ENCODE assay signal across 8 cellular contexts in genomic region chr16:30941600-30942420, GRCh38. TPM values are rescaled to one million over a fixed set of nuclear protein-coding genes. Genes with fewer than 3 reads are reported as not detected.
A peak's percentile ranks its signal among the peaks of the same experiment; 100 is the strongest.
DNase-seq lines count a peak whose midpoint lies in the region; ATAC-seq, FAIRE-seq and TF ChIP-seq lines count a peak whose summit lies in the region.

No MANE protein-coding gene starts in this region.

- TF ChIP-seq CTCF in gastroesophageal sphincter (IDR thresholded peaks at IDR 0.05) (peak in 3 of 4 experiments; percentile 71 to 91 (median 72)), pancreas (IDR thresholded peaks at IDR 0.05) (peak; percentile 83 to 92 (median 84))

- peak overlapping the region in 3 of 4 donors; percentile 8 to 48 (median 42) for H3K27ac ChIP-seq in gastroesophageal sphincter
- H3K27ac ChIP-seq in pancreas = peak overlapping the region in 1 of 4 donors; percentile 13

- peaks cover 0 to 20% (median 10%) of the 10 kb centered on the region in 3 donors for H3K4me1 ChIP-seq in gastroesophageal sphincter
- H3K4me1 ChIP-seq in pancreas = peaks cover 0 to 8% (median 4%) of the 10 kb centered on the region in 3 donors

- peaks cover 0 to 59% of the 10 kb centered on the region in 2 donors for H3K36me3 ChIP-seq in gastroesophageal sphincter
- no peaks in the 10 kb centered on the region for H3K36me3 ChIP-seq in pancreas

- H3K4me3 ChIP-seq in gastroesophageal sphincter (no peak overlapping the region), pancreas (no peak overlapping the region)

- ATAC-seq in GM19467 (IDR thresholded peaks at IDR 0.05; ENCODE audit: unreplicated experiment) = peak; percentile 82
- ATAC-seq in gastroesophageal sphincter = peak; percentile 90
- ATAC-seq in pancreas = peak; percentile 94 to 98 (median 95)
- no peak for ATAC-seq in HG03469 (IDR thresholded peaks at IDR 0.05; ENCODE audit: unreplicated experiment)

- FAIRE-seq in RCC 7860 (lab: Jason Lieb, UNC) = no peak
- no peak for FAIRE-seq in pancreas (lab: Jason Lieb, UNC)

- no peaks in the 10 kb centered on the region for H3K9me3 ChIP-seq in gastroesophageal sphincter
- H3K9me3 ChIP-seq in pancreas = no peaks in the 10 kb centered on the region

- no peak for TF ChIP-seq EP300 in gastroesophageal sphincter (IDR thresholded peaks at IDR 0.05)

- TF ChIP-seq POLR2A in gastroesophageal sphincter (IDR thresholded peaks at IDR 0.05) = no peak

- DNase-seq in DMS114 treated with DMSO at 0.1 percent for 48 hours (lab: John Stamatoyannopoulos, UW; ENCODE audit: unreplicated experiment) (peak; percentile 15), HT-29 (ENCODE audit: low spot score) (peak; percentile 87), RCC 7860 (ENCODE audit: low spot score) (peak; percentile 55), pancreas (peak; percentile 71 to 92 (median 85))
- DNase-seq in activated gamma-delta T cell treated with anti-CD3 and anti-CD28 coated beads, Interleukin-2, amount 50 U/mL, for 16 hours (ENCODE audit: low read depth) = peak; percentile 44

- H3K27me3 ChIP-seq in gastroesophageal sphincter (no peaks in the 10 kb centered on the region), pancreas (no peaks in the 10 kb centered on the region)

- WGBS in gastroesophageal sphincter (ENCODE audit: low coverage in 1 of 2), 2 donors = 23 to 71% methylated on average over 2 to 5 of the region's 15 CpGs
- WGBS in pancreas, 2 donors = 15 to 19% methylated on average over 13 to 15 of the region's 15 CpGs

- intact Hi-C loops in pancreas (cut with DNase I) = no loop called here

RNA-seq across cellular contexts. Expression of gene ORAI3, which starts 7.1 kb away (rescaled TPM):
- total RNA-seq in HT-29 (2014; rRNA removed; shearing (Covaris generic)) = 16.9 and 22.9 TPM in 2 replicates
- total RNA-seq in gastroesophageal sphincter (10 to 100 TPM; 23.7 to 51.5 (median 40.0) TPM), pancreas (10 to 100 TPM in 4 of 6 donors, 1 to 10 TPM in 2; 8.6 to 12.5 (median 11.4) TPM)
- polyA plus RNA-seq in pancreas = 10 to 100 TPM in 1 of 2 donors, 1 to 10 TPM in 1; 9.5 to 10.3 TPM

RNA-seq across cellular contexts. Expression of gene SETD1A, which starts 15.7 kb away (rescaled TPM):
- 7.7 and 9.8 TPM in 2 replicates for total RNA-seq in HT-29 (2014; rRNA removed; shearing (Covaris generic))
- 10 to 100 TPM in 2 of 4 donors, 1 to 10 TPM in 2; 5.5 to 12.9 (median 10.1) TPM for total RNA-seq in gastroesophageal sphincter
- total RNA-seq in pancreas = 10 to 100 TPM in 1 of 6 donors, 1 to 10 TPM in 5; 6.5 to 10.6 (median 8.3) TPM
- 10 to 100 TPM; 12.8 to 17.9 TPM for polyA plus RNA-seq in pancreas

RNA-seq across cellular contexts. Expression of gene FBXL19, which starts 18.4 kb away (rescaled TPM):
- total RNA-seq in HT-29 (2014; rRNA removed; shearing (Covaris generic)) = 42.6 and 43.3 TPM in 2 replicates
- total RNA-seq in gastroesophageal sphincter = 10 to 100 TPM in 3 of 4 donors, 1 to 10 TPM in 1; 10.0 to 23.5 (median 11.9) TPM
- 10 to 100 TPM in 1 of 6 donors, 1 to 10 TPM in 5; 3.8 to 13.5 (median 4.6) TPM for total RNA-seq in pancreas
- polyA plus RNA-seq in pancreas = 10 to 100 TPM; 10.1 to 26.8 TPM

RNA-seq across cellular contexts. Expression of gene HSD3B7, which starts 43.2 kb away (rescaled TPM):
- total RNA-seq in HT-29 (2014; rRNA removed; shearing (Covaris generic)) = 24.7 and 28.9 TPM in 2 replicates
- total RNA-seq in gastroesophageal sphincter (10 to 100 TPM; 10.1 to 26.2 (median 16.0) TPM), pancreas (10 to 100 TPM; 14.2 to 32.1 (median 17.3) TPM)
- polyA plus RNA-seq in pancreas = 10 to 100 TPM; 16.6 to 28.4 TPM

RNA-seq across cellular contexts. Expression of gene CTF1, which starts 45.4 kb away (rescaled TPM):
- total RNA-seq in HT-29 (2014; rRNA removed; shearing (Covaris generic)) = not detected in 2 replicates
- total RNA-seq in gastroesophageal sphincter (10 to 100 TPM in 1 of 4 donors, 1 to 10 TPM in 3; 5.1 to 14.6 (median 6.2) TPM), pancreas (1 to 10 TPM; 1.6 to 3.2 (median 1.9) TPM)
- 1 to 10 TPM; 2.5 to 2.9 TPM for polyA plus RNA-seq in pancreas

Comparison
In these comparisons a context has a peak if more than half of its experiments do, and no peak if none do; other contexts are left out.
1. DNase-seq: peak in every context shown above with its lines; median percentile 87 in HT-29; 85 in pancreas; 55 in RCC 7860; 44 in activated gamma-delta T cell treated with anti-CD3 and anti-CD28 coated beads, Interleukin-2, amount 50 U/mL, for 16 hours; 15 in DMS114 treated with DMSO at 0.1 percent for 48 hours.